In the genomic region with DNA sequence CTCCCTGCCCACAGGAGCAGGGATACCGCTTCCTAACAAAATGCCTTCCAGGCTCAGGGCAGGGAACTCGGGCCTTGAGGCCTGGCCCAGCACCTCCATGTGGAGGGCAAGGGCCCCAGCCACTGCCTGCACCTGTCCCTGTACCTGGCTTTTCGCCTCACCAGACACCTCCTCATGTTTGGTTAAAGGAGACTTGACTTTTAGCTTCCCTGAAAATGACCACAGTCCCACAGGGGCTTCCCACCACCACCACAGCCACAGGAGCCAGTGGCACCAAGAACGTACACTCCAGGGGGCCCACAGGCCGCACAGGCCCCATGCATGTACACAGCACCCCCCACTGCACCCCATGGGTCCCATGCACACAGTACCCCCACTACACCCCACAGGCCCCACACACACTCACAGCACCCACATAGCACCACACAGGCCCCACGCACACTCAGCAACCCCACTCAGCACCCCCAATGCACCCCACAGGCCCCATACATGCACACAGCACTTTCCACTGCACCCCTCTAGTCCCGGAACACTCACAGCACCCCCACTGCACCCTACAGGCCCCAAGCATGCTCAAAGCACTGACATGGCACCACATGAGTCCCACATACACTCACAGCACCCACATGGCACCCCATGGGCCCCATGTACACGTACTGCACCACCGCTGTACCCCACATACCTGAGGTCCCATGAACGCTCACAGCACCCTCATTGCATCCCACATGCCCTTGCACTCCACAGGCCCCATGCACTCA, we compare ENCODE assay signal across 15 cellular contexts.
DNase-seq lines count a peak whose midpoint lies in the region; ATAC-seq, FAIRE-seq and TF ChIP-seq lines count a peak whose summit lies in the region.
"Had no signal": no experiment of that assay in that cellular context is flagged by ENCODE, and none has a peak within 500 bp of the region (broad histone marks: within the 10 kb centered on the region; RNA-seq: fewer than 3 reads in every experiment).

No MANE protein-coding gene starts in this region.

- no peaks in the 10 kb centered on the region for H3K9me3 Mint-ChIP-seq in activated T-helper 17 cell treated with anti-CD3 and anti-CD28 coated beads, Interleukin-2, amount 50 U/mL, for 72 hours
- H3K9me3 Mint-ChIP-seq in naive thymus-derived CD4-positive, alpha-beta T cell = no peaks in the 10 kb centered on the region

- H3K79me2 ChIP-seq in DND-41 (ENCODE audit: insufficient read depth, low read length) = no peaks in the 10 kb centered on the region

- CTCF ChIA-PET in naive thymus-derived CD4-positive, alpha-beta T cell (lab: Charles Lee) = no interaction called here

- H3K4me2 ChIP-seq in BLaER1 (peak overlapping the region; percentile 78), DND-41 (ENCODE audit: insufficient read depth, low read length) (no peak overlapping the region)

- H3K4me3 ChIP-seq in BLaER1 = no peak overlapping the region
- H3K4me3 ChIP-seq in DND-41 (ENCODE audit: low read depth in 1 of 2, low read length in 2 of 2) = no peak overlapping the region
- no peak overlapping the region for H3K4me3 ChIP-seq in naive thymus-derived CD4-positive, alpha-beta T cell (ENCODE audit: low read length)
- H3K4me3 ChIP-seq in psoas muscle = no peak overlapping the region

- H3K27me3 ChIP-seq in BLaER1 (no peaks in the 10 kb centered on the region), DND-41 (ENCODE audit: insufficient read depth, low read length, poor library complexity) (no peaks in the 10 kb centered on the region), psoas muscle (ENCODE audit: insufficient read depth in 3 of 3, low read length in 2 of 3) (no peaks in the 10 kb centered on the region)
- H3K27me3 ChIP-seq in naive thymus-derived CD4-positive, alpha-beta T cell (ENCODE audit: control insufficient read depth in 2 of 2, insufficient read depth in 2 of 2, low read length in 2 of 2) = no peaks in the 10 kb centered on the region

- intact Hi-C loops in naive thymus-derived CD4-positive, alpha-beta T cell (cut with micrococcal nuclease) = no loop called here
- intact Hi-C loops in psoas muscle (cut with DNase I) = no loop called here

- H4K20me1 ChIP-seq in BLaER1 (no peaks in the 10 kb centered on the region), DND-41 (ENCODE audit: insufficient read depth, low read length) (no peaks in the 10 kb centered on the region)

- peak overlapping the region; percentile 24 for H3K27ac Mint-ChIP-seq in activated T-helper 17 cell treated with anti-CD3 and anti-CD28 coated beads, Interleukin-2, amount 50 U/mL, for 72 hours
- H3K27ac Mint-ChIP-seq in naive thymus-derived CD4-positive, alpha-beta T cell = no peak overlapping the region

- DNase-seq in DND-41 = no peak
- DNase-seq in naive thymus-derived CD4-positive, alpha-beta T cell = no peak
- DNase-seq in psoas muscle = no peak
- DNase-seq in HTR-8/SVneo (ENCODE audit: insufficient read length, low spot score) = no peak
- DNase-seq: DMS79 treated with DMSO at 0.1 percent for 48 hours, NCI-H1417, NCI-H187 treated with DMSO at 0.1 percent for 48 hours, NCI-H226, NCI-H524, NCI-H82, RPMI8226 had no signal

- WGBS in psoas muscle, 3 donors = 95 to 98% (median 98%) methylated on average over 10 of the region's 10 CpGs

- ATAC-seq in DND-41 (ENCODE audit: insufficient read depth, low read depth) (no peak), HG03354 (IDR thresholded peaks at IDR 0.05; ENCODE audit: poor library complexity, severe bottlenecking, unreplicated experiment) (no peak), psoas muscle (no peak)
- no peak for ATAC-seq in activated T-helper 17 cell treated with anti-CD3 and anti-CD28 coated beads, Interleukin-2, amount 50 U/mL, for 72 hours (replicated peaks)
- ATAC-seq in naive thymus-derived CD4-positive, alpha-beta T cell = peak; percentile 10

- H3K27me3 Mint-ChIP-seq in activated T-helper 17 cell treated with anti-CD3 and anti-CD28 coated beads, Interleukin-2, amount 50 U/mL, for 72 hours = no peaks in the 10 kb centered on the region
- no peaks in the 10 kb centered on the region for H3K27me3 Mint-ChIP-seq in naive thymus-derived CD4-positive, alpha-beta T cell

- TF ChIP-seq CTCF in DND-41 (IDR thresholded peaks at IDR 0.05; ENCODE audit: borderline replicate concordance, extremely low read depth, low read length, poor library complexity, severe bottlenecking) = no peak
- no peak for TF ChIP-seq CTCF in psoas muscle (IDR thresholded peaks at IDR 0.05)

- H3K4me3 Mint-ChIP-seq in activated T-helper 17 cell treated with anti-CD3 and anti-CD28 coated beads, Interleukin-2, amount 50 U/mL, for 72 hours = no peak overlapping the region
- H3K4me3 Mint-ChIP-seq in naive thymus-derived CD4-positive, alpha-beta T cell = no peak overlapping the region

- H3K9me3 ChIP-seq in BLaER1 (no peaks in the 10 kb centered on the region), DND-41 (ENCODE audit: insufficient read depth, low read length, severe bottlenecking) (no peaks in the 10 kb centered on the region), psoas muscle (no peaks in the 10 kb centered on the region)
- no peaks in the 10 kb centered on the region for H3K9me3 ChIP-seq in naive thymus-derived CD4-positive, alpha-beta T cell (ENCODE audit: control insufficient read depth in 2 of 3, low read length in 3 of 3)

- H3K27ac ChIP-seq in BLaER1 (no peak overlapping the region), DND-41 (ENCODE audit: low read length) (0 out of 2 replicates have a peak overlapping the region, but pooled peaks have one; percentile 14), psoas muscle (no peak overlapping the region)
- no peak overlapping the region for H3K27ac ChIP-seq in naive thymus-derived CD4-positive, alpha-beta T cell (ENCODE audit: low read depth, low read length)
- H3K27ac ChIP-seq: C4-2B had no signal

- H3K36me3 Mint-ChIP-seq in activated T-helper 17 cell treated with anti-CD3 and anti-CD28 coated beads, Interleukin-2, amount 50 U/mL, for 72 hours (ENCODE audit: low read depth) = no peaks in the 10 kb centered on the region
- H3K36me3 Mint-ChIP-seq in naive thymus-derived CD4-positive, alpha-beta T cell = no peaks in the 10 kb centered on the region

- FAIRE-seq in HTR-8/SVneo (lab: Jason Lieb, UNC) = no peak

- no peak overlapping the region for H2AFZ ChIP-seq in DND-41 (ENCODE audit: low read depth, low read length)

- peaks cover 5% of the 10 kb centered on the region for H3K4me1 Mint-ChIP-seq in activated T-helper 17 cell treated with anti-CD3 and anti-CD28 coated beads, Interleukin-2, amount 50 U/mL, for 72 hours
- no peaks in the 10 kb centered on the region for H3K4me1 Mint-ChIP-seq in naive thymus-derived CD4-positive, alpha-beta T cell

- POLR2A ChIA-PET in naive thymus-derived CD4-positive, alpha-beta T cell (lab: Charles Lee) = no interaction called here

- H3K4me1 ChIP-seq in BLaER1 (peaks cover 94% of the 10 kb centered on the region), DND-41 (ENCODE audit: insufficient read depth, low read length) (no peaks in the 10 kb centered on the region), psoas muscle (no peaks in the 10 kb centered on the region)
- H3K4me1 ChIP-seq in naive thymus-derived CD4-positive, alpha-beta T cell (ENCODE audit: control insufficient read depth in 2 of 2, insufficient read depth in 2 of 2, low read length in 2 of 2) = no peaks in the 10 kb centered on the region

- no peaks in the 10 kb centered on the region for H3K36me3 ChIP-seq in BLaER1
- peaks cover 62% of the 10 kb centered on the region for H3K36me3 ChIP-seq in DND-41 (ENCODE audit: insufficient read depth, low read length)
- H3K36me3 ChIP-seq in naive thymus-derived CD4-positive, alpha-beta T cell (ENCODE audit: control insufficient read depth in 2 of 3, insufficient read depth in 3 of 3, low read length in 3 of 3) = no peaks in the 10 kb centered on the region
- H3K36me3 ChIP-seq in psoas muscle (ENCODE audit: insufficient read depth in 1 of 2, low read depth in 1 of 2) = no peaks in the 10 kb centered on the region

- H3K9ac ChIP-seq in BLaER1 (no peak overlapping the region), DND-41 (ENCODE audit: low read depth, low read length) (no peak overlapping the region)
